In the genomic region with DNA sequence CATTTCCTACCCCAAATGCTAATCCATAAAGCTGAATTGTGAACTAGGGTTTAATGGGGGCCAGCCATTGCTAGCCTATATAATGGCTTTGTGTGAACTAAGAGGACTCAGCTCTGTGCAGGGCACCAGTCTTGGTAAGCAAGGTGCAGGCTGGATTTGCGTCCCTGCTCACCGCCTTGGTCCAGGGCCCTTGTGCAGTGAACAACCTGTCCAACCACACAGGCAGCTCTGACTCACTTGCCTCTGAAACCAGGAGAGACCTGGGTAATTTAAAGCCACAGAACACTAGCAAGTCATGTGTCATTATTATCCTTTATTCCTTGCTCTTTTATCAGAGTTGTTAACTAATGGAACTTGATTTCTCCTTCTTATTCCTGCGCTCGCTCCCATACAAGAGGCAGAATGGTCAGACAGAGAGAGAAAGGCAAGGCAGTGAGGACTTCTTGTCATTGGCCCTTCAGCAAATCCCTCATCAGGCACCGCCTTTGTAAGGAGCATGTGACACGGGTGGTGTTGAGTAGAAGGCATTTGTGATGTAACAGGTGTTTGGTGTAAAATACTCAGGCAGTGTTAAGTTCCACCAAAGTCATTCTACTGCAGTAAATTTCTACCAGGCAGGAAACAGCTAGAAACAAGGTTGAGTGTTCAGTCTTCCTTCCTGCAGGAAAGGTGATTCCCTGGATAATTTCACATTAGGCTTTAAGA, we compare ENCODE assay signal across 23 cellular contexts.
DNase-seq lines count a peak whose midpoint lies in the region; ATAC-seq, FAIRE-seq and TF ChIP-seq lines count a peak whose summit lies in the region.
"Had no signal": no experiment of that assay in that cellular context is flagged by ENCODE, and none has a peak within 500 bp of the region (broad histone marks: within the 10 kb centered on the region; RNA-seq: fewer than 3 reads in every experiment).

No MANE protein-coding gene starts in this region.

- no peaks in the 10 kb centered on the region for H3K79me1 ChIP-seq in mesendoderm (ENCODE audit: low read length)

- H3K4me1 ChIP-seq in HCT116 (ENCODE audit: control insufficient read depth in 1 of 2, insufficient read depth in 2 of 2, low read length in 2 of 2), result peaks cover 0 to 8% of the 10 kb centered on the region in 2 experiments; a peak in 1 of 4 replicates
- no peaks in the 10 kb centered on the region for H3K4me1 ChIP-seq in GM12878 (ENCODE audit: control insufficient read depth, insufficient read depth, low read length)
- H3K4me1 ChIP-seq in mesendoderm (ENCODE audit: control insufficient read depth, low read depth, low read length), result no peaks in the 10 kb centered on the region
- no peaks in the 10 kb centered on the region for H3K4me1 ChIP-seq in right lobe of liver
- H3K4me1 ChIP-seq: ascending aorta, psoas muscle, thyroid gland had no signal

- no peak overlapping the region for H2BK15ac ChIP-seq in mesendoderm (replicated peaks; ENCODE audit: low read depth)

- 55% methylated on average over 6 of the region's 6 CpGs for WGBS in GM12878 (ENCODE audit: insufficient coverage, insufficient replicate concordance, low lambda C conversion rate, missing lambda C conversion rate)
- no CpG with 5 or more reads among the region's 6 CpGs for WGBS in mesendoderm (ENCODE audit: extremely low coverage, insufficient coverage, low lambda C conversion rate)
- 43% methylated on average over 4 of the region's 6 CpGs for WGBS in right lobe of liver (ENCODE audit: insufficient coverage, low coverage, low lambda C conversion rate, missing lambda C conversion rate)

- H3K4me3 ChIP-seq in HCT116 (replicated peaks in 1 of 2; ENCODE audit: low read depth in 1 of 2, low read length in 2 of 2) (no peak overlapping the region), GM12878 (no peak overlapping the region), mesendoderm (ENCODE audit: low read length) (no peak overlapping the region), right lobe of liver (no peak overlapping the region)
- H3K4me3 ChIP-seq: ascending aorta, psoas muscle, skin epidermis, thyroid gland had no signal

- H3K27ac ChIP-seq in HCT116 (ENCODE audit: low read depth, low read length), result no peak overlapping the region
- no peak overlapping the region for H3K27ac ChIP-seq in GM12878 (ENCODE audit: control insufficient read depth, insufficient read depth)
- no peak overlapping the region for H3K27ac ChIP-seq in mesendoderm (ENCODE audit: low read depth, low read length)
- H3K27ac ChIP-seq in right lobe of liver, result no peak overlapping the region
- H3K27ac ChIP-seq: ascending aorta, psoas muscle, skin epidermis, thyroid gland had no signal

- TF ChIP-seq POLR2A in HCT116 (IDR thresholded peaks at IDR 0.05; ENCODE audit: borderline replicate concordance, extremely low read depth, insufficient read depth, insufficient read length) (no peak), GM12878 (IDR thresholded peaks at IDR 0.05; ENCODE audit: low read depth, low read length) (no peak), right lobe of liver (IDR thresholded peaks at IDR 0.05) (no peak)

- no peak overlapping the region for H3K9ac ChIP-seq in HCT116 (ENCODE audit: low read length)
- H3K9ac ChIP-seq in GM12878 (ENCODE audit: control insufficient read depth, insufficient read depth, low read length), result no peak overlapping the region
- no peak overlapping the region for H3K9ac ChIP-seq in mesendoderm (ENCODE audit: low read length)

- intact Hi-C loops in HCT116 (cut with micrococcal nuclease), result no loop called here
- intact Hi-C loops in GM12878 (cut with micrococcal nuclease; ENCODE audit: unreplicated experiment), result no loop called here
- intact Hi-C loops in right lobe of liver (cut with DNase I), result no loop called here

- no peaks in the 10 kb centered on the region for H3K9me2 ChIP-seq in HCT116 (ENCODE audit: insufficient read depth)

- H2AK5ac ChIP-seq in mesendoderm (ENCODE audit: low read length), result no peak overlapping the region

- H3K56ac ChIP-seq in mesendoderm (ENCODE audit: low read length), result no peak overlapping the region

- H4K8ac ChIP-seq in mesendoderm (ENCODE audit: low read depth, low read length), result no peak overlapping the region

- H2AFZ ChIP-seq in HCT116 (ENCODE audit: low read depth, low read length, poor library complexity, severe bottlenecking) (no peak overlapping the region), GM12878 (ENCODE audit: control insufficient read depth, low read depth, low read length) (no peak overlapping the region)

- FAIRE-seq in GM12878 (lab: Jason Lieb, UNC), result no peak
- FAIRE-seq: G401.6 had no signal

- RAD21 ChIA-PET in HCT116 (lab: Charles Lee; ENCODE audit: low non-redundant PET in 1 of 2, low total read pairs in 2 of 2, uncharacterized antibody in 2 of 2, unreplicated experiment in 2 of 2), result no interaction called here
- RAD21 ChIA-PET in GM12878 (lab: Charles Lee; ENCODE audit: unreplicated experiment), result no interaction called here

- TF ChIP-seq CTCF in HCT116 (IDR thresholded peaks at IDR 0.05 in 2 of 3, conservative IDR thresholded peaks at IDR 0.05 in 1 of 3; ENCODE audit: borderline replicate concordance in 1 of 3, insufficient read depth in 1 of 3, low read depth in 2 of 3, low read length in 2 of 3), result no peak
- no peak for TF ChIP-seq CTCF in GM12878 (IDR thresholded peaks at IDR 0.05 in 2 of 3, conservative IDR thresholded peaks at IDR 0.05 in 1 of 3; ENCODE audit: control insufficient read depth in 2 of 3, extremely low read depth in 1 of 3, insufficient read depth in 1 of 3, low read depth in 3 of 3, low read length in 3 of 3)
- no peak for TF ChIP-seq CTCF in right lobe of liver (IDR thresholded peaks at IDR 0.05)

- CTCF ChIA-PET in HCT116 (lab: Charles Lee) (interaction anchor here (2.2 kb wide), 1 partner anchor 18 kb away, joined by 8 read pairs; no protein-coding TSS in a partner anchor), GM12878 (lab: Yijun Ruan, JAX) (interaction anchor here (0.9 to 1.2 kb wide), 2 partner anchors 18 to 91 kb away, joined by 3 to 4 read pairs; no protein-coding TSS in a partner anchor)

- H3K23ac ChIP-seq in mesendoderm (ENCODE audit: low read length), result no peak overlapping the region

- DNase-seq in Daoy (ENCODE audit: low read depth) (peak; percentile 45), HCT116 (ENCODE audit: low read depth, low spot score) (no peak), GM12878 (ENCODE audit: low read depth, low spot score) (no peak), mesendoderm (peak; percentile 28), right lobe of liver (no peak)
- DNase-seq: activated CD4-positive, alpha-beta T cell treated with anti-CD3 and anti-CD28 coated beads for 48 hours; CD4-positive, CD25-positive, alpha-beta regulatory T cell; foreskin fibroblast; IMR-90; MM.1S; NCI-H526; psoas muscle; SHP77; stimulated activated naive CD4-positive, alpha-beta T cell treated with Interleukin-2 at 50 U/mL for 16 hours; T-helper 1 cell; thyroid gland had no signal

- H3K18ac ChIP-seq in mesendoderm (ENCODE audit: low read length), result no peak overlapping the region

- no peak overlapping the region for H2BK120ac ChIP-seq in mesendoderm (ENCODE audit: low read depth, low read length)

- TF ChIP-seq RAD21 in HCT116 (IDR thresholded peaks at IDR 0.05; ENCODE audit: low read depth) (no peak), GM12878 (IDR thresholded peaks at IDR 0.05; ENCODE audit: insufficient read depth, low read depth, low read length) (no peak)

- H3K27me3 ChIP-seq in HCT116 (ENCODE audit: insufficient read depth, low read length) (peaks cover 85% of the 10 kb centered on the region), GM12878 (replicated peaks in 1 of 2; ENCODE audit: control insufficient read depth in 2 of 2, insufficient read depth in 2 of 2, low read length in 1 of 2) (peaks cover 2 to 9% of the 10 kb centered on the region in 2 experiments), mesendoderm (ENCODE audit: insufficient read depth, low read length, poor library complexity) (no peaks in the 10 kb centered on the region), right lobe of liver (peaks cover 0 to 1% of the 10 kb centered on the region in 2 donors)
- H3K27me3 ChIP-seq: ascending aorta had no signal

- ATAC-seq in HCT116 (peak; percentile 81), GM12878 (no peak), GM21526 (IDR thresholded peaks at IDR 0.05; ENCODE audit: low FRiP score, unreplicated experiment) (no peak), right lobe of liver (no peak), GM21529 (IDR thresholded peaks at IDR 0.05; ENCODE audit: unreplicated experiment) (no peak), GM18873 (IDR thresholded peaks at IDR 0.05; ENCODE audit: low FRiP score, unreplicated experiment) (no peak)
- ATAC-seq: activated T-helper 17 cell treated with anti-CD3 and anti-CD28 coated beads, Interleukin-2, amount 50 U/mL, for 72 hours had no signal

- SMC1A ChIA-PET in GM12878 (lab: Charles Lee; ENCODE audit: uncharacterized antibody, unreplicated experiment), result interaction anchor here (1.1 to 1.3 kb wide), 2 partner anchors 13 to 18 kb away, joined by 3 read pairs; no protein-coding TSS in a partner anchor

- 0 out of 2 replicates have a peak overlapping the region, but pooled peaks have one; percentile 9 for H3K4me2 ChIP-seq in HCT116 (ENCODE audit: low read length)
- no peak overlapping the region for H3K4me2 ChIP-seq in GM12878 (ENCODE audit: control insufficient read depth, insufficient read depth)
- H3K4me2 ChIP-seq in mesendoderm (ENCODE audit: low read length), result no peak overlapping the region

- H4K5ac ChIP-seq in mesendoderm (ENCODE audit: low read length), result no peak overlapping the region

- no peak overlapping the region for H2BK5ac ChIP-seq in mesendoderm (ENCODE audit: low read length)

- H3K9me3 ChIP-seq in HCT116 (ENCODE audit: control insufficient read depth in 1 of 2, insufficient read depth in 1 of 2, low read depth in 1 of 2, low read length in 2 of 2), result no peaks in the 10 kb centered on the region
- H3K9me3 ChIP-seq in GM12878 (replicated peaks; ENCODE audit: control insufficient read depth, insufficient read depth, low read length), result no peaks in the 10 kb centered on the region
- H3K9me3 ChIP-seq in right lobe of liver, result no peaks in the 10 kb centered on the region
- H3K9me3 ChIP-seq: ascending aorta, psoas muscle, thyroid gland had no signal

- POLR2A ChIA-PET in HCT116 (lab: Charles Lee), result no interaction called here
- POLR2A ChIA-PET in GM12878 (lab: Charles Lee), result no interaction called here

- no peak overlapping the region for H3K4ac ChIP-seq in mesendoderm (ENCODE audit: low read depth, low read length)

- no TSS peak for BruUV-seq in HCT116 (replicated peaks; lab: Mats Ljungman, UMichigan)
- no TSS peak for BruUV-seq in GM12878 (replicated peaks; lab: Mats Ljungman, UMichigan)

- no peaks in the 10 kb centered on the region for H4K20me1 ChIP-seq in HCT116 (ENCODE audit: insufficient read depth)
- H4K20me1 ChIP-seq in GM12878 (ENCODE audit: control insufficient read depth, insufficient read depth), result no peaks in the 10 kb centered on the region

- in situ Hi-C loops in GM12878 (cut with MboI), result no loop called here

- TF ChIP-seq EP300 in GM12878 (IDR thresholded peaks at IDR 0.05; ENCODE audit: borderline replicate concordance in 1 of 2, control insufficient read depth in 1 of 2, low read depth in 2 of 2, low read length in 2 of 2), result no peak

- H3K79me2 ChIP-seq in HCT116 (ENCODE audit: insufficient read depth, low read length) (no peaks in the 10 kb centered on the region), GM12878 (ENCODE audit: control insufficient read depth, insufficient read depth, low read length) (no peaks in the 10 kb centered on the region), mesendoderm (ENCODE audit: control insufficient read depth, insufficient read depth, low read length) (no peaks in the 10 kb centered on the region)

- H3K36me3 ChIP-seq in HCT116 (ENCODE audit: control insufficient read depth in 1 of 2, insufficient read depth in 2 of 2, low read length in 2 of 2) (no peaks in the 10 kb centered on the region), GM12878 (ENCODE audit: control insufficient read depth in 2 of 2, insufficient read depth in 2 of 2, low read length in 1 of 2) (no peaks in the 10 kb centered on the region), mesendoderm (ENCODE audit: control insufficient read depth, insufficient read depth, low read length) (no peaks in the 10 kb centered on the region), right lobe of liver (no peaks in the 10 kb centered on the region)
- H3K36me3 ChIP-seq: ascending aorta, thyroid gland had no signal

Comparison
In these comparisons a context has a peak if more than half of its experiments do, and no peak if none do; other contexts are left out.
1. DNase-seq: peak in Daoy (single experiment) and mesendoderm (single experiment); none in HCT116 (single experiment), GM12878 (single experiment) and right lobe of liver (0 of 3).